Comparison of ENCODE assay signal across 35 cellular contexts in genomic region chr11:26410967-26411366, GRCh38.
"Had no signal": no experiment of that assay in that cellular context is flagged by ENCODE, and none has a peak within 500 bp of the region (broad histone marks: within the 10 kb centered on the region; RNA-seq: fewer than 3 reads in every experiment).

No MANE protein-coding gene starts in this region.

- H3K4me3 ChIP-seq: MG63 had no signal

- H3K36me3 ChIP-seq: MG63 had no signal

- DNase-seq: Kasumi-1, MG63, MM.1S, MV-4-11, NCI-H1048, NCI-H1092, NCI-H1092 treated with DMSO at 0.1 percent for 48 hours, NCI-H1105, NCI-H1105 treated with DMSO at 0.1 percent for 48 hours, NCI-H1417 treated with DMSO at 0.1 percent for 48 hours, NCI-H1436, NCI-H1436 treated with DMSO at 0.1 percent for 48 hours, NCI-H146, NCI-H1694, NCI-H1694 treated with DMSO at 0.1 percent for 48 hours, NCI-H187, NCI-H187 treated with DMSO at 0.1 percent for 48 hours, NCI-H1930, NCI-H2029, NCI-H2029 treated with DMSO at 0.1 percent for 48 hours, NCI-H2081, NCI-H2081 treated with DMSO at 0.1 percent for 48 hours, NCI-H2107, NCI-H2171, NCI-H2171 treated with DMSO at 0.1 percent for 48 hours, NCI-H2227 treated with DMSO at 0.1 percent for 48 hours, NCI-H226, NCI-H345, NCI-H446, NCI-H446 treated with DMSO at 0.1 percent for 48 hours, NCI-H510A, NCI-H510A treated with DMSO at 0.1 percent for 48 hours, NCI-H524, NCI-H524 treated with DMSO at 0.1 percent for 48 hours, NCI-H526 had no signal

- H3K27me3 ChIP-seq: MG63 had no signal

- H3K9me3 ChIP-seq: MG63 had no signal
